In genomic region chr10:94402204-94403033, GRCh38 we compare ENCODE assay signal across 1 cellular context.
TF ChIP-seq lines count a peak whose summit lies in the region.

Gene TBC1D12 (plus strand): TSS chr10:94402541. CDS start chr10:94402614, 73 bp downstream.

TF ChIP-seq in H1, 55 proteins besides CTCF, POLR2A, EP300 and RAD21:
- TF ChIP-seq POU5F1 (IDR thresholded peaks at IDR 0.05; ENCODE audit: low read depth, low read length), result no peak
- peak; percentile 91 for TF ChIP-seq SP2 (IDR thresholded peaks at IDR 0.05; ENCODE audit: low read length)
- no peak for TF ChIP-seq TCF12 (IDR thresholded peaks at IDR 0.05; ENCODE audit: low read depth, low read length)
- no peak for TF ChIP-seq BCL11A (IDR thresholded peaks at IDR 0.05; ENCODE audit: low read depth in 2 of 2, low read length in 2 of 2)
- peak; percentile 44; the same call in 1 of the 2 replicates for TF ChIP-seq TAF1 (IDR thresholded peaks at IDR 0.05; ENCODE audit: low read depth, low read length)
- TF ChIP-seq RBBP5 (IDR thresholded peaks at IDR 0.05; ENCODE audit: borderline replicate concordance, low read depth, low read length), result peak; percentile 81; the same call in 1 of the 2 replicates
- no peak for TF ChIP-seq SAP30 (IDR thresholded peaks at IDR 0.05; ENCODE audit: insufficient read depth, insufficient replicate concordance, low read length)
- no peak for TF ChIP-seq ATF2 (IDR thresholded peaks at IDR 0.05; ENCODE audit: low read length)
- no peak for TF ChIP-seq ZNF274 (IDR thresholded peaks at IDR 0.05; ENCODE audit: borderline replicate concordance, extremely low read depth, low read length)
- TF ChIP-seq FOSL1 (IDR thresholded peaks at IDR 0.05; ENCODE audit: insufficient read depth, low read depth, low read length), result no peak
- peak in 1 of 2 experiments; percentile 5; a peak in 1 of 4 replicates for TF ChIP-seq HDAC2 (IDR thresholded peaks at IDR 0.05; ENCODE audit: borderline replicate concordance in 1 of 2, low read depth in 2 of 2, low read length in 2 of 2)
- TF ChIP-seq SRF (IDR thresholded peaks at IDR 0.05; ENCODE audit: low read depth, low read length), result no peak
- TF ChIP-seq HDAC6 (IDR thresholded peaks at IDR 0.05; ENCODE audit: low read depth, low read length), result no peak
- TF ChIP-seq SP1 (IDR thresholded peaks at IDR 0.05; ENCODE audit: low read depth, low read length), result peak; percentile 56; the same call in 1 of the 2 replicates
- no peak for TF ChIP-seq CBX5 (IDR thresholded peaks at IDR 0.05; ENCODE audit: low read depth, low read length)
- no peak for TF ChIP-seq SP4 (IDR thresholded peaks at IDR 0.05; ENCODE audit: low read length)
- peak; percentile 38; the same call in 1 of the 2 replicates for TF ChIP-seq PHF8 (conservative IDR thresholded peaks at IDR 0.05; ENCODE audit: low read depth, low read length)
- TF ChIP-seq TEAD4 (IDR thresholded peaks at IDR 0.05; ENCODE audit: low read depth, low read length), result 0 out of 2 replicates have a peak, but pooled peaks have one; percentile 42
- TF ChIP-seq EZH2 (IDR thresholded peaks at IDR 0.05; ENCODE audit: low read depth, low read length, severe bottlenecking), result no peak
- TF ChIP-seq ASH2L (IDR thresholded peaks at IDR 0.05; ENCODE audit: low read length), result peak; percentile 4
- peak; percentile 35 for TF ChIP-seq TAF7 (optimal IDR thresholded peaks at IDR 0.05; ENCODE audit: borderline replicate concordance, low read depth, low read length)
- peak; percentile 89 for TF ChIP-seq KDM4A (IDR thresholded peaks at IDR 0.05; ENCODE audit: low read depth, low read length, severe bottlenecking)
- TF ChIP-seq E2F6 (IDR thresholded peaks at IDR 0.05), result peak; percentile 86
- TF ChIP-seq CHD7 (IDR thresholded peaks at IDR 0.05; ENCODE audit: insufficient replicate concordance, low read length), result no peak
- no peak for TF ChIP-seq CHD1 (IDR thresholded peaks at IDR 0.05; ENCODE audit: low read depth, low read length)
- TF ChIP-seq GTF2F1 (IDR thresholded peaks at IDR 0.05; ENCODE audit: borderline replicate concordance, low read depth, low read length), result no peak
- TF ChIP-seq EGR1 (IDR thresholded peaks at IDR 0.05; ENCODE audit: borderline replicate concordance, low read depth, low read length), result no peak
- TF ChIP-seq ATF3 (IDR thresholded peaks at IDR 0.05; ENCODE audit: insufficient read depth, low read depth, low read length), result no peak
- peak in 1 of 2 experiments; percentile 67; a peak in 1 of 4 replicates for TF ChIP-seq SIN3A (conservative IDR thresholded peaks at IDR 0.05 in 1 of 2, IDR thresholded peaks at IDR 0.05 in 1 of 2; ENCODE audit: low read depth in 1 of 2, low read length in 2 of 2)
- TF ChIP-seq CREB1 (IDR thresholded peaks at IDR 0.05), result 0 out of 2 replicates have a peak, but pooled peaks have one; percentile 49
- TF ChIP-seq MAX (IDR thresholded peaks at IDR 0.05), result peak; percentile 86
- TF ChIP-seq RNF2 (IDR thresholded peaks at IDR 0.05; ENCODE audit: borderline replicate concordance, low read depth, low read length, missing control alignments, poor library complexity, severe bottlenecking), result no peak
- TF ChIP-seq NRF1 (IDR thresholded peaks at IDR 0.05; ENCODE audit: low read depth, low read length), result peak; percentile 52
- TF ChIP-seq YY1 (IDR thresholded peaks at IDR 0.05; ENCODE audit: low read depth, low read length), result peak; percentile 15; the same call in 1 of the 2 replicates
- TF ChIP-seq RXRA (IDR thresholded peaks at IDR 0.05; ENCODE audit: insufficient read depth, low read depth, low read length), result no peak
